Comparison of ENCODE assay signal across 20 cellular contexts in the genomic region with DNA sequence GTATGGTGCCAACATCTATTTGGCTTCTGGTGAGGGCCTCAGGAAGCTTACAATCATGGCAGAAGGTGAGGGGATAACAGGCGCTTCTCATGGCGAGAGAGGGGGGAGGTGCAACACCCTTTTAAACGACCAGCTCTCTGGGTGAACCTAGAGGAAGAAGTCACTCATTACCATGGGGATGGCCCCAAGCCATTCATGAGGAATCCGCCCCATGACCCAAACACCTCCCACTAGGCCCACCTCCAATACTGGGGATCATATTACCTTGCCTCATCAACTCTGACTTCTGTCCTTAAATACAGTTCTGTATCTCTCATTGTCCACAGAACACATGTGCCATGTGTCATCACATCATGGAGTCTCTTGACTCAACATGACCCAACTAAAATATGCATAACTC. TPM values are rescaled to one million over a fixed set of nuclear protein-coding genes. Genes with fewer than 3 reads are reported as not detected.
A peak's percentile ranks its signal among the peaks of the same experiment; 100 is the strongest.
DNase-seq lines count a peak whose midpoint lies in the region; ATAC-seq and TF ChIP-seq lines count a peak whose summit lies in the region.
"Had no signal": no experiment of that assay in that cellular context is flagged by ENCODE, and none has a peak within 500 bp of the region (broad histone marks: within the 10 kb centered on the region; RNA-seq: fewer than 3 reads in every experiment).

No MANE protein-coding gene starts in this region.

- H3K4me3 ChIP-seq in esophagus muscularis mucosa: no peak overlapping the region
- no peak overlapping the region for H3K4me3 ChIP-seq in neuronal stem cell (ENCODE audit: low read length in 2 of 2)

- H3K14ac ChIP-seq in neuronal stem cell (ENCODE audit: low read length): no peak overlapping the region

- H3K4ac ChIP-seq in neuronal stem cell (ENCODE audit: low read length): no peak overlapping the region

- H3K27ac ChIP-seq in esophagus muscularis mucosa (replicated peaks in 1 of 4): no peak overlapping the region
- no peak overlapping the region for H3K27ac ChIP-seq in neuronal stem cell (replicated peaks; ENCODE audit: low read length)
- H3K27ac ChIP-seq: 22Rv1, C4-2B had no signal

- H4K91ac ChIP-seq in neuronal stem cell (ENCODE audit: low read depth, low read length, poor library complexity): no peak overlapping the region

- no peak for TF ChIP-seq CTCF in esophagus muscularis mucosa (IDR thresholded peaks at IDR 0.05)

- H3K27me3 ChIP-seq in esophagus muscularis mucosa: no peaks in the 10 kb centered on the region
- no peaks in the 10 kb centered on the region for H3K27me3 ChIP-seq in neuronal stem cell (ENCODE audit: control insufficient read depth in 3 of 3, insufficient read depth in 3 of 3, low read depth in 1 of 3, low read length in 3 of 3)

- DNase-seq in NCI-H146 (lab: John Stamatoyannopoulos, UW): peak; percentile 21
- no peak for DNase-seq in NCI-H146 treated with DMSO at 0.1 percent for 48 hours (lab: John Stamatoyannopoulos, UW; ENCODE audit: unreplicated experiment)
- DNase-seq in RKO (ENCODE audit: low spot score): peak; percentile 18
- DNase-seq in esophagus muscularis mucosa (ENCODE audit: extremely low spot score): peak; percentile 39
- no peak for DNase-seq in neuronal stem cell (ENCODE audit: low spot score)
- no peak for DNase-seq in Right ventricle myocardium superior
- DNase-seq in mesenteric fat pad (ENCODE audit: low spot score): no peak
- DNase-seq: AML-193, DND-41, GDM1, GOT3, KG1, NCI-H1417 treated with DMSO at 0.1 percent for 48 hours, NCI-H2029, NCI-H345, NCI-H524 treated with DMSO at 0.1 percent for 48 hours had no signal

- H3K9me3 ChIP-seq in esophagus muscularis mucosa: no peaks in the 10 kb centered on the region
- no peaks in the 10 kb centered on the region for H3K9me3 ChIP-seq in neuronal stem cell (replicated peaks in 1 of 2; ENCODE audit: control insufficient read depth in 2 of 2, insufficient read depth in 1 of 2, low read depth in 1 of 2, low read length in 2 of 2)

- peak overlapping the region; percentile 20 for H2AK5ac ChIP-seq in neuronal stem cell (ENCODE audit: low read depth, low read length)

- no peak overlapping the region for H2AFZ ChIP-seq in neuronal stem cell (ENCODE audit: low read length)

- H2BK15ac ChIP-seq in neuronal stem cell (ENCODE audit: low read length): no peak overlapping the region

- H3K36me3 ChIP-seq in esophagus muscularis mucosa (no peaks in the 10 kb centered on the region), neuronal stem cell (replicated peaks in 1 of 2; ENCODE audit: control insufficient read depth in 2 of 2, insufficient read depth in 2 of 2, low read length in 2 of 2) (no peaks in the 10 kb centered on the region)

- ATAC-seq in Right ventricle myocardium superior (ENCODE audit: poor library complexity) (no peak), HG03280 (IDR thresholded peaks at IDR 0.05; ENCODE audit: unreplicated experiment) (no peak)

- no peak for TF ChIP-seq POLR2A in esophagus muscularis mucosa (IDR thresholded peaks at IDR 0.05; ENCODE audit: low read depth)

- H3K79me1 ChIP-seq in neuronal stem cell (ENCODE audit: low read depth, low read length): no peaks in the 10 kb centered on the region

- intact Hi-C loops in esophagus muscularis mucosa (cut with DNase I): no loop called here
- intact Hi-C loops in Right ventricle myocardium superior (cut with DNase I): no loop called here

- 86% methylated on average over 4 of the region's 4 CpGs for WGBS in esophagus muscularis mucosa
- WGBS in neuronal stem cell (ENCODE audit: extremely low coverage in 2 of 2, insufficient read length in 2 of 2, insufficient replicate concordance in 1 of 2), 2 donors: no CpG with 5 or more reads among the region's 4 CpGs

- H4K8ac ChIP-seq in neuronal stem cell (ENCODE audit: low read depth, low read length): no peak overlapping the region

- H3K4me1 ChIP-seq in esophagus muscularis mucosa: no peaks in the 10 kb centered on the region
- peaks cover 0 to 9% of the 10 kb centered on the region in 2 donors for H3K4me1 ChIP-seq in neuronal stem cell (ENCODE audit: control insufficient read depth in 2 of 2, insufficient read depth in 1 of 2, low read depth in 1 of 2, low read length in 2 of 2)

- TF ChIP-seq EP300 in esophagus muscularis mucosa (IDR thresholded peaks at IDR 0.05): no peak

- no peak overlapping the region for H2BK5ac ChIP-seq in neuronal stem cell (ENCODE audit: low read length)

- H3K4me2 ChIP-seq in neuronal stem cell (ENCODE audit: insufficient read depth, low read length, poor library complexity, severe bottlenecking): no peak overlapping the region

- H3K9ac ChIP-seq in neuronal stem cell (ENCODE audit: low read depth, low read length, poor library complexity): no peak overlapping the region

- no peak overlapping the region for H3K23ac ChIP-seq in neuronal stem cell (ENCODE audit: low read depth, low read length, poor library complexity)

- H3K18ac ChIP-seq in neuronal stem cell (ENCODE audit: low read length): no peak overlapping the region

- no peak overlapping the region for H2BK12ac ChIP-seq in neuronal stem cell (ENCODE audit: low read length)

- no peak overlapping the region for H2BK120ac ChIP-seq in neuronal stem cell (ENCODE audit: low read depth, low read length)

RNA-seq across cellular contexts. Expression of a gene that starts 37.5 kb away (rescaled TPM):
- total RNA-seq in esophagus muscularis mucosa: not detected
- 0.08 TPM for polyA plus RNA-seq in neuronal stem cell (2013, experiment 1 of 2)
- 0.07 TPM for polyA plus RNA-seq in neuronal stem cell (2013, experiment 2 of 2)
- not detected for total RNA-seq in Right ventricle myocardium superior
- total RNA-seq in mesenteric fat pad: not detected
- total RNA-seq: SK-MEL-5 had no signal

Comparison
In these comparisons a context has a peak if more than half of its experiments do, and no peak if none do; other contexts are left out.
1. DNase-seq: peak in NCI-H146 (single experiment), RKO (single experiment) and esophagus muscularis mucosa (single experiment); none in NCI-H146 treated with DMSO at 0.1 percent for 48 hours (single experiment), neuronal stem cell (single experiment), Right ventricle myocardium superior (single experiment) and mesenteric fat pad (single experiment).